In the genomic region with DNA sequence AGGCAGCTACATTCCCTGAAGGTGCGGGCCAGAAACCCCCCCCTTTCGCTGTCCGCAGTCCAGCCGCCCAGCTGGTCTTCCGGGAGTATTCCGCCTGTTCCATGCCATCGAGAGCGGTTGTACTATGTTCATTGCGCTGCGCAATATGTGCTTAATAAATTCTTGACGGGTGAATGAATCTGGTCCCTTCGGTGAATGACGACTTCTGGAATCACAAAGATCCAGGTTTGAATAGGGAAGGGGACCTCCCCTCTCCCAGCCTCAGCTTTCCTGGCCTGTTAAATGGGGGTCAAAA, we compare ENCODE assay signal across 7 cellular contexts. TPM values are rescaled to one million over a fixed set of nuclear protein-coding genes. Genes with fewer than 3 reads are reported as not detected.
DNase-seq lines count a peak whose midpoint lies in the region; ATAC-seq and TF ChIP-seq lines count a peak whose summit lies in the region.

No MANE protein-coding gene starts in this region.

- H3K36me3 ChIP-seq in iPS DF 6.9 (ENCODE audit: control insufficient read depth, insufficient read depth, low read length): peaks cover 5% of the 10 kb centered on the region; the same call in 1 of the 2 replicates

- H3K4me3 Mint-ChIP-seq in HFFc6: peak overlapping the region; percentile 74
- peak overlapping the region; percentile 94 for H3K4me3 Mint-ChIP-seq in activated CD8-positive, alpha-beta T cell treated with anti-CD3 and anti-CD28 coated beads for 36 hours
- H3K4me3 Mint-ChIP-seq in stimulated activated memory B cell treated with anti-CD40 and anti-IgM and Interleukin-4, amounts not matched to agents 10 μg/mL and 1 μg/mL and 100 μg/mL, for 72 hours: peak overlapping the region; percentile 91

- no CpG with 5 or more reads among the region's 13 CpGs for WGBS in iPS DF 6.9 (ENCODE audit: insufficient coverage, insufficient read length)

- ATAC-seq in activated CD8-positive, alpha-beta T cell treated with anti-CD3 and anti-CD28 coated beads for 36 hours: no peak
- ATAC-seq in stimulated activated memory B cell treated with anti-CD40 and anti-IgM and Interleukin-4, amounts not matched to agents 10 μg/mL and 1 μg/mL and 100 μg/mL, for 72 hours: no peak
- no peak for ATAC-seq in GM21447 (IDR thresholded peaks at IDR 0.05; ENCODE audit: unreplicated experiment)

- DNase-seq in HFFc6 (no peak), iPS DF 6.9 (ENCODE audit: low read depth, low spot score) (no peak), AML-193 (lab: John Stamatoyannopoulos, UW) (no peak)
- DNase-seq in activated CD8-positive, alpha-beta T cell treated with anti-CD3 and anti-CD28 coated beads for 36 hours: no peak
- DNase-seq in activated CD4-positive, CD25-positive, alpha-beta regulatory T cell treated with anti-CD3 and anti-CD28 coated beads, Interleukin-2, amount 50 U/mL, for 72 hours: no peak

- peak; percentile 23; the same call in 1 of the 2 replicates for TF ChIP-seq CTCF in HFFc6 (IDR thresholded peaks at IDR 0.05)
- TF ChIP-seq CTCF in activated CD8-positive, alpha-beta T cell treated with anti-CD3 and anti-CD28 coated beads for 36 hours (IDR thresholded peaks at IDR 0.05): peak; percentile 12

- H3K4me1 ChIP-seq in iPS DF 6.9 (ENCODE audit: control insufficient read depth, insufficient read depth, low read length): peaks cover 3% of the 10 kb centered on the region; the same call in 1 of the 2 replicates

- H3K4me3 ChIP-seq in iPS DF 6.9 (ENCODE audit: low read length): peak overlapping the region; percentile 33; the same call in 1 of the 2 replicates

- intact Hi-C loops in activated CD8-positive, alpha-beta T cell treated with anti-CD3 and anti-CD28 coated beads for 36 hours (cut with micrococcal nuclease): loop anchor here (5.0 kb wide), 1 partner anchor 72 kb away; a partner anchor contains a TSS

- no peaks in the 10 kb centered on the region for H3K9me3 ChIP-seq in iPS DF 6.9 (ENCODE audit: control insufficient read depth, insufficient read depth, low read length)

- no peaks in the 10 kb centered on the region for H3K27me3 ChIP-seq in iPS DF 6.9 (ENCODE audit: control insufficient read depth, insufficient read depth, low read length)

- H3K4me1 Mint-ChIP-seq in HFFc6 (ENCODE audit: low read depth): peaks cover 23% of the 10 kb centered on the region
- H3K4me1 Mint-ChIP-seq in activated CD8-positive, alpha-beta T cell treated with anti-CD3 and anti-CD28 coated beads for 36 hours (ENCODE audit: low read depth): peaks cover 28% of the 10 kb centered on the region
- H3K4me1 Mint-ChIP-seq in stimulated activated memory B cell treated with anti-CD40 and anti-IgM and Interleukin-4, amounts not matched to agents 10 μg/mL and 1 μg/mL and 100 μg/mL, for 72 hours: peaks cover 34% of the 10 kb centered on the region

- H3K27me3 Mint-ChIP-seq in HFFc6 (ENCODE audit: insufficient read depth): peaks cover 1% of the 10 kb centered on the region
- no peaks in the 10 kb centered on the region for H3K27me3 Mint-ChIP-seq in activated CD8-positive, alpha-beta T cell treated with anti-CD3 and anti-CD28 coated beads for 36 hours
- no peaks in the 10 kb centered on the region for H3K27me3 Mint-ChIP-seq in stimulated activated memory B cell treated with anti-CD40 and anti-IgM and Interleukin-4, amounts not matched to agents 10 μg/mL and 1 μg/mL and 100 μg/mL, for 72 hours

- H3K9me3 Mint-ChIP-seq in HFFc6: no peaks in the 10 kb centered on the region
- H3K9me3 Mint-ChIP-seq in activated CD8-positive, alpha-beta T cell treated with anti-CD3 and anti-CD28 coated beads for 36 hours: no peaks in the 10 kb centered on the region
- no peaks in the 10 kb centered on the region for H3K9me3 Mint-ChIP-seq in stimulated activated memory B cell treated with anti-CD40 and anti-IgM and Interleukin-4, amounts not matched to agents 10 μg/mL and 1 μg/mL and 100 μg/mL, for 72 hours

- CTCF ChIA-PET in activated CD8-positive, alpha-beta T cell treated with anti-CD3 and anti-CD28 coated beads for 36 hours (lab: Charles Lee): interaction anchor here (0.6 to 1.8 kb wide), 9 partner anchors 9 to 376 kb away, joined by 3 to 7 read pairs (median 3); a partner anchor contains a TSS

- no peak overlapping the region for H3K27ac ChIP-seq in iPS DF 6.9 (ENCODE audit: low read length)

- peaks cover 16% of the 10 kb centered on the region for H3K36me3 Mint-ChIP-seq in HFFc6 (ENCODE audit: low read depth)
- H3K36me3 Mint-ChIP-seq in activated CD8-positive, alpha-beta T cell treated with anti-CD3 and anti-CD28 coated beads for 36 hours (ENCODE audit: low read depth): peaks cover 7% of the 10 kb centered on the region
- peaks cover 5% of the 10 kb centered on the region for H3K36me3 Mint-ChIP-seq in stimulated activated memory B cell treated with anti-CD40 and anti-IgM and Interleukin-4, amounts not matched to agents 10 μg/mL and 1 μg/mL and 100 μg/mL, for 72 hours

- POLR2A ChIA-PET in activated CD8-positive, alpha-beta T cell treated with anti-CD3 and anti-CD28 coated beads for 36 hours (lab: Charles Lee): interaction anchor here (0.9 kb wide), 1 partner anchor 114 kb away, joined by 3 read pairs; no protein-coding TSS in a partner anchor

- peak overlapping the region; percentile 78 for H3K27ac Mint-ChIP-seq in HFFc6
- peak overlapping the region; percentile 86 for H3K27ac Mint-ChIP-seq in activated CD8-positive, alpha-beta T cell treated with anti-CD3 and anti-CD28 coated beads for 36 hours
- peak overlapping the region; percentile 89 for H3K27ac Mint-ChIP-seq in stimulated activated memory B cell treated with anti-CD40 and anti-IgM and Interleukin-4, amounts not matched to agents 10 μg/mL and 1 μg/mL and 100 μg/mL, for 72 hours

RNA-seq across cellular contexts. Expression of a gene that starts 0.8 kb away (rescaled TPM):
- 10 to 100 TPM; 76.6 to 89.1 (median 83.9) TPM for total RNA-seq in HFFc6 (2021; fragmentation: NEBNext Ultra II Directional; extraction: Animal tissue kit (Norgen Biotek cat#: 25700))
- total RNA-seq in activated CD8-positive, alpha-beta T cell treated with anti-CD3 and anti-CD28 coated beads for 36 hours: 10 to 100 TPM; 17.9 to 19.5 TPM

RNA-seq across cellular contexts. Expression of a gene that starts 14.9 kb away (rescaled TPM):
- total RNA-seq in HFFc6 (2021; fragmentation: NEBNext Ultra II Directional; extraction: Animal tissue kit (Norgen Biotek cat#: 25700)): under 1 TPM in 4 of 6 experiments, not detected in 2; 0.05 to 0.62 (median 0.24) TPM
- total RNA-seq in activated CD8-positive, alpha-beta T cell treated with anti-CD3 and anti-CD28 coated beads for 36 hours: 1 to 10 TPM; 3.5 to 3.7 TPM

RNA-seq across cellular contexts. Expression of a gene that starts 29.9 kb away (rescaled TPM):
- 100 to 1,000 TPM in 1 of 6 experiments, 10 to 100 TPM in 5; 68.0 to 100 (median 76.7) TPM for total RNA-seq in HFFc6 (2021; fragmentation: NEBNext Ultra II Directional; extraction: Animal tissue kit (Norgen Biotek cat#: 25700))
- 10 to 100 TPM; 10.8 to 12.4 TPM for total RNA-seq in activated CD8-positive, alpha-beta T cell treated with anti-CD3 and anti-CD28 coated beads for 36 hours

RNA-seq across cellular contexts. Expression of a gene that starts 35.8 kb away (rescaled TPM):
- total RNA-seq in HFFc6 (2021; fragmentation: NEBNext Ultra II Directional; extraction: Animal tissue kit (Norgen Biotek cat#: 25700)): 10 to 100 TPM; 37.4 to 46.6 (median 41.0) TPM
- 10 to 100 TPM; 16.9 to 19.6 TPM for total RNA-seq in activated CD8-positive, alpha-beta T cell treated with anti-CD3 and anti-CD28 coated beads for 36 hours

RNA-seq across cellular contexts. Expression of a gene that starts 41.9 kb away (rescaled TPM):
- 10 to 100 TPM; 23.2 to 32.1 (median 27.5) TPM for total RNA-seq in HFFc6 (2021; fragmentation: NEBNext Ultra II Directional; extraction: Animal tissue kit (Norgen Biotek cat#: 25700))
- total RNA-seq in activated CD8-positive, alpha-beta T cell treated with anti-CD3 and anti-CD28 coated beads for 36 hours: 10 to 100 TPM; 64.3 to 67.7 TPM

Comparison
In these comparisons a context has a peak if more than half of its experiments do, and no peak if none do; other contexts are left out.
1. RNA of a gene that starts 29.9 kb away (total RNA-seq): 68.0 to 100 TPM in HFFc6; 10.8 to 12.4 TPM in activated CD8-positive, alpha-beta T cell treated with anti-CD3 and anti-CD28 coated beads for 36 hours; every median in the first group is over 4 times any median in the second.
2. Peak in every context shown above with its lines, with median percentiles within 50 percentile points of each other: H3K27ac Mint-ChIP-seq and H3K4me3 Mint-ChIP-seq.